18 cellular contexts compared by ENCODE assay signal in genomic region chr2:71238089-71238488, GRCh38.
"Had no signal": no experiment of that assay in that cellular context is flagged by ENCODE, and none has a peak within 500 bp of the region (broad histone marks: within the 10 kb centered on the region; RNA-seq: fewer than 3 reads in every experiment).

No MANE protein-coding gene starts in this region.

- ATAC-seq: SK-N-SH treated with all-trans-retinoic acid at 6 μM for 48 hours had no signal

- DNase-seq: KBM-7, MV-4-11, NCI-H1048, NCI-H1105, NCI-H1417, NCI-H146, NCI-H1694 treated with DMSO at 0.1 percent for 48 hours, NCI-H1930, NCI-H2081, NCI-H2107, NCI-H2227 treated with DMSO at 0.1 percent for 48 hours, NCI-H524 treated with DMSO at 0.1 percent for 48 hours, NCI-H69, NCI-H774, RPMI8226, SHP77 treated with DMSO at 0.1 percent for 48 hours, SJCRH30 had no signal

- H3K27ac ChIP-seq: SJCRH30 had no signal

- H3K36me3 ChIP-seq: SJCRH30 had no signal

- H3K4me3 ChIP-seq: SJCRH30 had no signal
